ENCODE assay signal across 8 cellular contexts in the genomic region with DNA sequence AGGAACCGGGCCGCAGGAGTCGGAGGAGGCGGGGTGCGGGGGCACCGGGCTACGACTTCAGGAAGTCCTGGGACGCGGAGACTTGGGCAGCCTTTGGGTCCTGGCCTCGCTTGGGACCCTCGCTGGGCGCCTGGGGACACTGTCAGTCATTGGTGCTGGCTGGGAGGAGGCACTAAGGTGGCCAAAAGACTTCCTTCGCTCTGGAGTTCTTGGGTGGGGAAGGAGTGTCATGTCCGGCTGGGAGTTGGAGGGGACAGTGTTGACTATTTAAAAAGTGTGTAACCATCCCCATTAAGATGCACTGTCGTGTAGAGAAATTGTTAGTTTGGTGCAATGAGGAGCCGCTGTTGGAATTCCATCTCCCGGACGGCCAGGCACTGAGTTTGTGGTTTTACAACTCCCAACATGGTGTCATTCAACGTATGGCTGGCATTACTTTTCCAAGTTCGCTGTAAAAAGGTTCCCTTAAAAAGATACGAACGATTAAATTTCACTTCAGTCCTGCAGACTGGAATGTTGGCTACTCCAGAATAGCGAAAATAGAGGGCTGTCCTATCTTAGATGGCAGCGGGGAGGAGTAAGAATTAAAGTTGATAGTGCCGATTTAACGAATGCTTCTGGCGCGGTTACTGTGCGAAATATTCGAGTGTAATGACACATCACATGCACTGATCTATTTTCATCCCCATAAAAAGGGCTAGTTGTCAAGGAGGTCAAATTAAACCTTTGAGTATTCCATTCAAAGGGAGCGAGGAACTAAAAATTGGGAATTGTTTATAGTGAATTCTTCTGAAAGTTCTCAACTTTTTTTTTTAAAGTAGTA. TPM values are rescaled to one million over a fixed set of nuclear protein-coding genes. Genes with fewer than 3 reads are reported as not detected.
A peak's percentile ranks its signal among the peaks of the same experiment; 100 is the strongest.
DNase-seq lines count a peak whose midpoint lies in the region; ATAC-seq, FAIRE-seq and TF ChIP-seq lines count a peak whose summit lies in the region.

No MANE protein-coding gene starts in this region.

- no peaks in the 10 kb centered on the region for H3K27me3 ChIP-seq in MG63
- no peaks in the 10 kb centered on the region for H3K27me3 ChIP-seq in K562 (ENCODE audit: control insufficient read depth in 2 of 2, insufficient read depth in 2 of 2, low read length in 2 of 2)
- H3K27me3 ChIP-seq in stomach smooth muscle (ENCODE audit: control insufficient read depth in 1 of 2, insufficient read depth in 2 of 2, low read length in 2 of 2) = no peaks in the 10 kb centered on the region

- no peaks in the 10 kb centered on the region for H3K9me1 ChIP-seq in K562 (ENCODE audit: control insufficient read depth, insufficient read depth, low read length)

- 0% methylated on average over 21 of the region's 31 CpGs for WGBS in K562 (ENCODE audit: insufficient coverage, low coverage, missing lambda C conversion rate)

- H3K4me3 ChIP-seq in MG63 (peak overlapping the region; percentile 85), K562 (peak overlapping the region; percentile 67), stomach smooth muscle (ENCODE audit: low read length in 2 of 2) (peak overlapping the region; percentile 96)

- peaks cover 76% of the 10 kb centered on the region for H3K79me2 ChIP-seq in K562 (ENCODE audit: control insufficient read depth, insufficient read depth, low read length)

- in situ Hi-C loops in K562 (cut with MboI) = no loop called here

- TF ChIP-seq EP300 in K562 (IDR thresholded peaks at IDR 0.05; ENCODE audit: low read length) = no peak

- POLR2A ChIA-PET in K562 (lab: Yijun Ruan, JAX) = interaction anchor here (1.0 kb wide), 1 partner anchor 68 kb away, joined by 5 read pairs; no protein-coding TSS in a partner anchor

- no peak for TF ChIP-seq RAD21 in K562 (CRISPR knock-in tag; conservative IDR thresholded peaks at IDR 0.05 in 1 of 2, IDR thresholded peaks at IDR 0.05 in 1 of 2)

- H4K20me1 ChIP-seq in K562 (replicated peaks; ENCODE audit: control insufficient read depth, insufficient read depth, low read length) = no peaks in the 10 kb centered on the region

- TSS peak; percentile 44 for BruUV-seq in K562 (replicated peaks; lab: Mats Ljungman, UMichigan)

- DNase-seq in NOMO-1 treated with DMSO at 0.1 percent for 48 hours (lab: John Stamatoyannopoulos, UW; ENCODE audit: unreplicated experiment) = peak; percentile 33
- DNase-seq in NOMO-1 treated with dmso at 0.1 percent for 144 hours (lab: John Stamatoyannopoulos, UW; ENCODE audit: unreplicated experiment) = no peak
- peak; percentile 3 for DNase-seq in MG63
- DNase-seq in K562 (ENCODE audit: extremely low read depth in 1 of 4, low spot score in 3 of 4) = peak in 1 of 4 experiments; percentile 18
- peak; percentile 16 for DNase-seq in kidney glomerular epithelial cell (lab: John Stamatoyannopoulos, UW)
- no peak for DNase-seq in NCI-H2029 (lab: John Stamatoyannopoulos, UW)

- peaks cover 10% of the 10 kb centered on the region; the same call in 1 of the 2 replicates for H3K36me3 ChIP-seq in MG63
- 0 out of 3 replicates have a peak, but pooled peaks cover 3% of the 10 kb centered on the region for H3K36me3 ChIP-seq in K562 (ENCODE audit: control insufficient read depth, insufficient read depth, low read length)
- H3K36me3 ChIP-seq in stomach smooth muscle (ENCODE audit: control insufficient read depth in 2 of 2, insufficient read depth in 2 of 2, low read length in 2 of 2) = no peaks in the 10 kb centered on the region

- peak overlapping the region; percentile 87 for H3K27ac ChIP-seq in K562 (ENCODE audit: extremely low read depth, low read depth, low read length)
- H3K27ac ChIP-seq in stomach smooth muscle (ENCODE audit: low read length) = peak overlapping the region; percentile 91

- TF ChIP-seq POLR2A in K562 (conservative IDR thresholded peaks at IDR 0.05) = no peak

- H3K9me3 ChIP-seq in MG63 (peaks cover 3% of the 10 kb centered on the region; the same call in 1 of the 2 replicates), K562 (replicated peaks; ENCODE audit: control insufficient read depth, insufficient read depth, low read depth, low read length) (no peaks in the 10 kb centered on the region), stomach smooth muscle (ENCODE audit: control insufficient read depth in 2 of 2, low read length in 2 of 2) (no peaks in the 10 kb centered on the region)

- no peak for TF ChIP-seq CTCF in K562 (IDR thresholded peaks at IDR 0.05 in 2 of 3, conservative IDR thresholded peaks at IDR 0.05 in 1 of 3; ENCODE audit: insufficient read depth in 2 of 3, low read depth in 1 of 3, low read length in 3 of 3)

- H3K4me1 ChIP-seq in K562 (replicated peaks in 1 of 2; ENCODE audit: control insufficient read depth in 2 of 2, insufficient read depth in 2 of 2, low read length in 2 of 2) (peaks cover under 1 to 6% of the 10 kb centered on the region in 2 experiments; a peak in 3 of 5 replicates), stomach smooth muscle (ENCODE audit: control insufficient read depth, insufficient read depth, low read length) (peaks cover 10% of the 10 kb centered on the region)

- intact Hi-C loops in K562 (cut with micrococcal nuclease) = loop anchor here (2.0 to 10.0 kb wide), 2 partner anchors 79 to 1757 kb away; partner anchors contain the start of gene RAP2A

- peak overlapping the region; percentile 77 to 99 for H3K9ac ChIP-seq in K562 (ENCODE audit: insufficient read depth in 1 of 2, low read depth in 2 of 2, low read length in 2 of 2)
- H3K9ac ChIP-seq in stomach smooth muscle (ENCODE audit: low read length in 2 of 2) = peak overlapping the region; percentile 91 to 93

- ATAC-seq in K562 = peak; percentile 12; the same call in 2 of the 3 replicates
- no peak for ATAC-seq in HG03045 (IDR thresholded peaks at IDR 0.05; ENCODE audit: unreplicated experiment)

- H3K4me2 ChIP-seq in K562 (ENCODE audit: insufficient read depth, low read length) = peak overlapping the region; percentile 91

- FAIRE-seq in K562 (lab: Jason Lieb, UNC) = peak; percentile 72

- H2AFZ ChIP-seq in K562 (ENCODE audit: low read depth, low read length) = peak overlapping the region; percentile 78; the same call in 1 of the 2 replicates

- CTCF ChIA-PET in K562 (lab: Yijun Ruan, JAX; ENCODE audit: low intra/inter-chr PET ratio) = no interaction called here

TF ChIP-seq in K562, 482 proteins besides CTCF, POLR2A, EP300 and RAD21 (continues in another document):
- TF ChIP-seq NFE2L1 (tag; IDR thresholded peaks at IDR 0.05; ENCODE audit: borderline replicate concordance, low read depth) (no peak), FOXA3 (CRISPR knock-in tag; conservative IDR thresholded peaks at IDR 0.05 in 1 of 2, IDR thresholded peaks at IDR 0.05 in 1 of 2) (no peak), YY1 (IDR thresholded peaks at IDR 0.05; ENCODE audit: borderline replicate concordance in 1 of 3, control insufficient read depth in 1 of 3, extremely low read depth in 1 of 3, insufficient read depth in 3 of 3, insufficient read length in 1 of 3, insufficient replicate concordance in 2 of 3, low read depth in 1 of 3, low read length in 2 of 3) (no peak), ZNF507 (tag; conservative IDR thresholded peaks at IDR 0.05) (no peak)

RNA-seq across cellular contexts. Expression of gene DNAJC3, which starts 0.8 kb away (rescaled TPM):
- total RNA-seq in MG63 (2014; rRNA removed; shearing (Covaris generic); ENCODE audit: low replicate concordance) = 22.5 and 40.5 TPM in 2 replicates
- 8.4 and 25.2 TPM in 2 replicates for total RNA-seq in K562 (2011; cell fraction: chromatin; rRNA removed; ENCODE audit: low replicate concordance)
- total RNA-seq in K562 (2011; cell fraction: nucleolus; rRNA removed) = 8.8 and 12.2 TPM in 2 replicates
- 20.0 and 28.6 TPM in 2 replicates for total RNA-seq in K562 (2011; cell fraction: nucleoplasm; rRNA removed)
- total RNA-seq in K562 (2014; rRNA removed) (10.3 and 10.4 TPM in 2 replicates), K562 (2014; rRNA removed; fragmentation: Illumina TruSeq; extraction: Trizol) (21.8 and 22.9 TPM in 2 replicates), K562 (2015; rRNA removed; fragmentation: Illumina TruSeq; extraction: Trizol) (20.2 and 21.3 TPM in 2 replicates), K562 (2021) (14.4 and 14.6 TPM in 2 replicates)
- polyA plus RNA-seq in K562 (2011; rRNA removed) (8.8 and 9.7 TPM in 2 replicates), K562 (2014; fragmentation: Illumina TruSeq; extraction: Trizol) (8.1 and 10.4 TPM in 2 replicates), K562 (2014; fragmentation: Nextera tagmentation; extraction: Ambion mirVana) (10 to 100 TPM in 1 of 2 experiments, 1 to 10 TPM in 1; 8.2 to 12.0 TPM), K562 (2014; rRNA removed) (7.5 and 7.8 TPM in 2 replicates)
- 2.3 and 5.6 TPM in 2 replicates for polyA plus RNA-seq in K562 (2011; cell fraction: cytosol; rRNA removed)
- polyA plus RNA-seq in K562 (2011; cell fraction: nucleus; rRNA removed) = 2.2 and 4.2 TPM in 2 replicates
- polyA plus RNA-seq in K562 (2012) = 8.9 and 12.8 TPM in 2 replicates
- 26.4 and 32.0 TPM in 2 replicates for polyA minus RNA-seq in K562 (2011; rRNA and poly(A)+ RNA removed)
- polyA minus RNA-seq in K562 (2011; cell fraction: cytosol; rRNA and poly(A)+ RNA removed) = 10.3 and 10.6 TPM in 2 replicates
- polyA minus RNA-seq in K562 (2011; cell fraction: nucleus; rRNA and poly(A)+ RNA removed) = 4.7 and 8.0 TPM in 2 replicates

RNA-seq across cellular contexts. Expression of gene DZIP1, which starts 33.3 kb away (rescaled TPM):
- total RNA-seq in MG63 (2014; rRNA removed; shearing (Covaris generic); ENCODE audit: low replicate concordance) = 10.9 and 39.1 TPM in 2 replicates
- total RNA-seq in K562 (2011; cell fraction: chromatin; rRNA removed; ENCODE audit: low replicate concordance) = not detected in 2 replicates
- not detected in 2 replicates for total RNA-seq in K562 (2011; cell fraction: nucleolus; rRNA removed)
- total RNA-seq in K562 (2011; cell fraction: nucleoplasm; rRNA removed) = not detected in 2 replicates
- total RNA-seq in K562 (2014; rRNA removed) (not detected in 2 replicates), K562 (2014; rRNA removed; fragmentation: Illumina TruSeq; extraction: Trizol) (not detected in 2 replicates), K562 (2015; rRNA removed; fragmentation: Illumina TruSeq; extraction: Trizol) (not detected in 2 replicates), K562 (2021) (0.07 TPM in 2 replicates)
- polyA plus RNA-seq in K562 (2011; rRNA removed) (not detected in 2 replicates), K562 (2014; fragmentation: Illumina TruSeq; extraction: Trizol) (not detected in 2 replicates), K562 (2014; fragmentation: Nextera tagmentation; extraction: Ambion mirVana) (not detected), K562 (2014; rRNA removed) (not detected in 2 replicates)
- polyA plus RNA-seq in K562 (2011; cell fraction: cytosol; rRNA removed) = 0.01 TPM in 1 of 2 replicates, not detected in the other
- polyA plus RNA-seq in K562 (2011; cell fraction: nucleus; rRNA removed) = not detected in 2 replicates
- not detected in 2 replicates for polyA plus RNA-seq in K562 (2012)
- polyA minus RNA-seq in K562 (2011; rRNA and poly(A)+ RNA removed) = not detected in 2 replicates
- polyA minus RNA-seq in K562 (2011; cell fraction: cytosol; rRNA and poly(A)+ RNA removed) = not detected in 2 replicates
- not detected in 2 replicates for polyA minus RNA-seq in K562 (2011; cell fraction: nucleus; rRNA and poly(A)+ RNA removed)

Comparison
In these comparisons a context has a peak if more than half of its experiments do, and no peak if none do; other contexts are left out.
1. DNase-seq: peak in NOMO-1 treated with DMSO at 0.1 percent for 48 hours (single experiment), MG63 (single experiment) and kidney glomerular epithelial cell (single experiment); none in NOMO-1 treated with dmso at 0.1 percent for 144 hours (single experiment) and NCI-H2029 (single experiment).
2. RNA of gene DZIP1, which starts 33.3 kb away (total RNA-seq): 10.9 to 39.1 TPM in MG63; 0.07 TPM in K562; every median in the first group is over 10 times any median in the second.
3. Peak in every context shown above with its lines, with median percentiles within 50 percentile points of each other: H3K4me3 ChIP-seq.